ENCODE assay signal across 21 cellular contexts in genomic region chr18:50662775-50663383, GRCh38.
DNase-seq lines count a peak whose midpoint lies in the region; ATAC-seq and TF ChIP-seq lines count a peak whose summit lies in the region.
"Had no signal": no experiment of that assay in that cellular context is flagged by ENCODE, and none has a peak within 500 bp of the region (broad histone marks: within the 10 kb centered on the region; RNA-seq: fewer than 3 reads in every experiment).

No MANE protein-coding gene starts in this region.

- H3K27ac ChIP-seq in angular gyrus (ENCODE audit: low read depth, low read length) (peak overlapping the region; percentile 47), testis (peak overlapping the region; percentile 6 to 15)
- H3K27ac ChIP-seq: adrenal gland, BLaER1, hepatocyte, lower lobe of right lung, RWPE1, stomach, upper lobe of left lung had no signal

- no peaks in the 10 kb centered on the region for H3K27me3 ChIP-seq in testis
- H3K27me3 ChIP-seq: adrenal gland, BLaER1, hepatocyte, stomach, upper lobe of left lung had no signal

- no peaks in the 10 kb centered on the region for H3K27me3 Mint-ChIP-seq in activated CD4-positive, alpha-beta T cell treated with anti-CD3 and anti-CD28 coated beads, Interleukin-2, amount 10 ng/mL, durations not matched to agents 24 days and 14 days

- H3K36me3 ChIP-seq in testis (ENCODE audit: low read depth, missing control alignments) = no peaks in the 10 kb centered on the region
- H3K36me3 ChIP-seq: adrenal gland, lower lobe of right lung, stomach, upper lobe of left lung had no signal

- no peaks in the 10 kb centered on the region for H3K36me3 Mint-ChIP-seq in activated CD4-positive, alpha-beta T cell treated with anti-CD3 and anti-CD28 coated beads, Interleukin-2, amount 10 ng/mL, durations not matched to agents 24 days and 14 days (ENCODE audit: low read depth)

- H3K4me3 Mint-ChIP-seq in activated CD4-positive, alpha-beta T cell treated with anti-CD3 and anti-CD28 coated beads, Interleukin-2, amount 10 ng/mL, durations not matched to agents 24 days and 14 days = no peak overlapping the region
- H3K4me3 Mint-ChIP-seq: activated CD8-positive, alpha-beta T cell treated with anti-CD3 and anti-CD28 coated beads, Interleukin-2, amount 10 ng/mL, durations not matched to agents 7 days and 5 days had no signal

- no peak overlapping the region for H3K4me3 ChIP-seq in testis
- H3K4me3 ChIP-seq: adrenal gland, BLaER1, hepatocyte, lower lobe of right lung, stomach, upper lobe of left lung had no signal

- TF ChIP-seq POLR2A in testis (IDR thresholded peaks at IDR 0.05) = no peak

- DNase-seq in NCI-H82 (lab: John Stamatoyannopoulos, UW) (peak; percentile 53), NCI-H82 treated with DMSO at 0.1 percent for 48 hours (lab: John Stamatoyannopoulos, UW; ENCODE audit: unreplicated experiment) (no peak), islet precursor cell (peak; percentile 32), testis (no peak), epidermal melanocyte (ENCODE audit: insufficient read length, low spot score) (no peak)
- DNase-seq in activated CD4-positive, alpha-beta T cell treated with anti-CD3 and anti-CD28 coated beads, Interleukin-2, amount 10 ng/mL, durations not matched to agents 24 days and 14 days = no peak
- DNase-seq: activated CD8-positive, alpha-beta T cell treated with anti-CD3 and anti-CD28 coated beads, Interleukin-2, amount 10 ng/mL, durations not matched to agents 7 days and 5 days; activated gamma-delta T cell treated with Interleukin-2 at 50 U/mL for 16 hours; central memory CD4-positive, alpha-beta T cell; lower lobe of right lung; NCI-H2029; stomach; T1000; upper lobe of left lung had no signal

- TF ChIP-seq CTCF in testis (IDR thresholded peaks at IDR 0.05) = no peak

- 50 to 57% methylated on average over 10 of the region's 10 CpGs for WGBS in testis, 2 donors

- no peak for ATAC-seq in GM18909 (IDR thresholded peaks at IDR 0.05; ENCODE audit: poor library complexity, unreplicated experiment)
- ATAC-seq: activated CD4-positive, CD25-positive, alpha-beta regulatory T cell treated with anti-CD3 and anti-CD28 coated beads, Interleukin-2, amount 50 U/mL, for 24 hours; activated CD8-positive, alpha-beta T cell treated with anti-CD3 and anti-CD28 coated beads, Interleukin-2, amount 10 ng/mL, durations not matched to agents 7 days and 5 days had no signal

- H3K9me3 ChIP-seq in testis = no peaks in the 10 kb centered on the region
- H3K9me3 ChIP-seq: adrenal gland, lower lobe of right lung had no signal

- no peak overlapping the region for H3K27ac Mint-ChIP-seq in activated CD4-positive, alpha-beta T cell treated with anti-CD3 and anti-CD28 coated beads, Interleukin-2, amount 10 ng/mL, durations not matched to agents 24 days and 14 days
- H3K27ac Mint-ChIP-seq: activated CD8-positive, alpha-beta T cell treated with anti-CD3 and anti-CD28 coated beads, Interleukin-2, amount 10 ng/mL, durations not matched to agents 7 days and 5 days had no signal

- intact Hi-C loops in testis (cut with DNase I; ENCODE audit: low total_unique reads) = loop anchor here (10.0 kb wide), 1 partner anchor 288 kb away; the partner anchor contains the start of gene SKA1
- intact Hi-C loops in activated CD4-positive, alpha-beta T cell treated with anti-CD3 and anti-CD28 coated beads, Interleukin-2, amount 10 ng/mL, durations not matched to agents 24 days and 14 days (cut with micrococcal nuclease) = no loop called here

- peaks cover 5% of the 10 kb centered on the region for H3K9me3 Mint-ChIP-seq in activated CD4-positive, alpha-beta T cell treated with anti-CD3 and anti-CD28 coated beads, Interleukin-2, amount 10 ng/mL, durations not matched to agents 24 days and 14 days

- no peaks in the 10 kb centered on the region for H3K4me1 Mint-ChIP-seq in activated CD4-positive, alpha-beta T cell treated with anti-CD3 and anti-CD28 coated beads, Interleukin-2, amount 10 ng/mL, durations not matched to agents 24 days and 14 days

- H3K4me1 ChIP-seq in testis = peaks cover 7% of the 10 kb centered on the region
- H3K4me1 ChIP-seq: lower lobe of right lung, upper lobe of left lung had no signal

Comparison
In these comparisons a context has a peak if more than half of its experiments do, and no peak if none do; other contexts are left out.
1. DNase-seq: peak in NCI-H82 (single experiment) and islet precursor cell (single experiment); none in NCI-H82 treated with DMSO at 0.1 percent for 48 hours (single experiment), testis (single experiment), activated CD4-positive, alpha-beta T cell treated with anti-CD3 and anti-CD28 coated beads, Interleukin-2, amount 10 ng/mL, durations not matched to agents 24 days and 14 days (single experiment) and epidermal melanocyte (single experiment).